1 cellular context compared by ENCODE assay signal in the genomic region with DNA sequence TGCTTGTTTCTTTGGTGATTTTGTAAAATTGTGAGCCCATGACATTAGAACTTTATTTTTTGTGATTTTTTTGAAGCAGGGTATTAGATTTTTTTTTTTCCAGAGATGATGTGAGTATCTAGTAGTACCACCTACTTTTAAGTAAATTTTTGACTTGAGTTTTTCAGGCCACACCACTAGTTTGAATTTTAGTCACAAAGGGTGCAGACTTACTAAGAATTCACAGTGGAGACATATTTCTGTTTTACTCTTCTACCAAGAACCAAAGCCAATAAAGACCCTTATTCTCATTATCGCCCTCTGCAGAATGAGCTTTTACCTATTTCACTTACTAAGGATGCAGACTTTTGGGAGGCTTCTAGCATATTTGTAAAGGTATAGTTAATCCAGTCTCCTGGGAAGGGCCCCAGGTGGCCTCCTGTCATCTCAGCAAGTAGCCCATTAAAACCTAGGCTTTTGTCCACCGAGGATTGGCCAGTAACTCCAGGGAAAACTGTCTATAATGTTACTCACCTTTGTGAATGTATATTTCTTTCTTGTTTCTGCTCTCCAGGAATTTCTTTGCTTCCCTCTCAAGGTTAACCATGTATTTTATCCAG.
TF ChIP-seq lines count a peak whose summit lies in the region.

No MANE protein-coding gene starts in this region.

TF ChIP-seq in GM23338, 12 proteins besides CTCF, POLR2A, EP300 and RAD21 (continued from another document):
- no peak for TF ChIP-seq REST (IDR thresholded peaks at IDR 0.05; ENCODE audit: unreplicated experiment)
